ENCODE assay signal across 8 cellular contexts in genomic region chr7:143263266-143264195, GRCh38. TPM values are rescaled to one million over a fixed set of nuclear protein-coding genes. Genes with fewer than 3 reads are reported as not detected.
DNase-seq lines count a peak whose midpoint lies in the region; ATAC-seq and TF ChIP-seq lines count a peak whose summit lies in the region.

TSS of gene GSTK1 (plus strand) at chr7:143263441. CDS start at chr7:143263514, 73 bp downstream.

- peaks cover 11% of the 10 kb centered on the region for H3K36me3 ChIP-seq in rectal smooth muscle tissue (ENCODE audit: control insufficient read depth, insufficient read depth, low read length)
- peaks cover 0 to 21% of the 10 kb centered on the region in 2 donors for H3K36me3 ChIP-seq in vagina

- no peaks in the 10 kb centered on the region for H3K9me3 Mint-ChIP-seq in HFFc6
- H3K9me3 Mint-ChIP-seq in T-helper 2 cell treated with Interferon-gamma antibody and Interleukin-4, amounts not matched to agents 5 μg/mL and 100 μg/mL, for 36 hours, result peaks cover 6% of the 10 kb centered on the region

- peak; percentile 85 for DNase-seq in GM12865 (ENCODE audit: low read depth)
- DNase-seq in HFFc6, result peak; percentile 52
- DNase-seq in NCI-H1092 (lab: John Stamatoyannopoulos, UW), result peak; percentile 72
- peak; percentile 86 for DNase-seq in T-helper 2 cell treated with Interferon-gamma antibody and Interleukin-4, amounts not matched to agents 5 μg/mL and 100 μg/mL, for 36 hours (ENCODE audit: low spot score)
- peak; percentile 19 to 92 (median 77) for DNase-seq in anterior cingulate cortex (lab: John Stamatoyannopoulos, UW)
- DNase-seq in right cardiac atrium, result peak; percentile 91 to 96 (median 95)
- DNase-seq in vagina (ENCODE audit: extremely low spot score in 2 of 2), result no peak

- H3K27ac ChIP-seq in right cardiac atrium (ENCODE audit: low read length) (peak within 1 kb of the TSS; percentile 98), rectal smooth muscle tissue (ENCODE audit: low read depth, low read length) (peak within 1 kb of the TSS; percentile 87), vagina (peak within 1 kb of the TSS; percentile 81)

- WGBS in right cardiac atrium, result under 1% methylated on average over 48 of the region's 48 CpGs

- peak in 1 of 2 donors; percentile 69 for TF ChIP-seq POLR2A in vagina (IDR thresholded peaks at IDR 0.05)

- no peaks in the 10 kb centered on the region for H3K27me3 Mint-ChIP-seq in HFFc6 (ENCODE audit: insufficient read depth)
- H3K27me3 Mint-ChIP-seq in T-helper 2 cell treated with Interferon-gamma antibody and Interleukin-4, amounts not matched to agents 5 μg/mL and 100 μg/mL, for 36 hours (ENCODE audit: low read depth), result no peaks in the 10 kb centered on the region

- H3K9me3 ChIP-seq in right cardiac atrium (ENCODE audit: control insufficient read depth, low read length) (no peaks in the 10 kb centered on the region), vagina (no peaks in the 10 kb centered on the region)

- TF ChIP-seq CTCF in GM12865 (IDR thresholded peaks at IDR 0.05; ENCODE audit: insufficient read depth, low read depth, low read length, missing control alignments) (no peak), HFFc6 (IDR thresholded peaks at IDR 0.05) (no peak), vagina (IDR thresholded peaks at IDR 0.05) (no peak)

- intact Hi-C loops in right cardiac atrium (cut with DNase I) (loop anchor here in 2 of 4 donors (10.0 kb wide), 2 partner anchors 121 to 151 kb away; partner anchors contain the start of gene ZYX (in 1 of the 2)), vagina (cut with DNase I) (no loop called here)

- peaks cover 11% of the 10 kb centered on the region; the same call in 1 of the 2 replicates for H3K36me3 Mint-ChIP-seq in HFFc6 (ENCODE audit: low read depth)
- peaks cover 51% of the 10 kb centered on the region for H3K36me3 Mint-ChIP-seq in T-helper 2 cell treated with Interferon-gamma antibody and Interleukin-4, amounts not matched to agents 5 μg/mL and 100 μg/mL, for 36 hours (ENCODE audit: low read depth)

- peaks cover 27% of the 10 kb centered on the region for H3K4me1 Mint-ChIP-seq in HFFc6 (ENCODE audit: low read depth)
- H3K4me1 Mint-ChIP-seq in T-helper 2 cell treated with Interferon-gamma antibody and Interleukin-4, amounts not matched to agents 5 μg/mL and 100 μg/mL, for 36 hours (ENCODE audit: low read depth), result peaks cover 61% of the 10 kb centered on the region

- H3K4me1 ChIP-seq in right cardiac atrium (ENCODE audit: control insufficient read depth, insufficient read depth, low read length) (peaks cover 10% of the 10 kb centered on the region), rectal smooth muscle tissue (ENCODE audit: control insufficient read depth, insufficient read depth, low read length) (peaks cover 6% of the 10 kb centered on the region), vagina (peaks cover 22% of the 10 kb centered on the region)

- peak within 1 kb of the TSS; percentile 98 for H3K4me3 Mint-ChIP-seq in HFFc6
- peak within 1 kb of the TSS; percentile 97 for H3K4me3 Mint-ChIP-seq in T-helper 2 cell treated with Interferon-gamma antibody and Interleukin-4, amounts not matched to agents 5 μg/mL and 100 μg/mL, for 36 hours

- peak within 1 kb of the TSS; percentile 88 for H3K9ac ChIP-seq in rectal smooth muscle tissue (ENCODE audit: low read length)

- H3K27ac Mint-ChIP-seq in HFFc6, result peak within 1 kb of the TSS; percentile 78
- H3K27ac Mint-ChIP-seq in T-helper 2 cell treated with Interferon-gamma antibody and Interleukin-4, amounts not matched to agents 5 μg/mL and 100 μg/mL, for 36 hours, result peak within 1 kb of the TSS; percentile 89

- no peaks in the 10 kb centered on the region for H3K27me3 ChIP-seq in right cardiac atrium (ENCODE audit: control insufficient read depth, insufficient read depth)
- H3K27me3 ChIP-seq in rectal smooth muscle tissue (ENCODE audit: control insufficient read depth, insufficient read depth, low read length), result no peaks in the 10 kb centered on the region
- H3K27me3 ChIP-seq in vagina, result no peaks in the 10 kb centered on the region

- ATAC-seq in right cardiac atrium, result peak; percentile 98 to 99

- peak within 1 kb of the TSS; percentile 100 for H3K4me3 ChIP-seq in GM12865 (ENCODE audit: low read depth, low read length)
- H3K4me3 ChIP-seq in right cardiac atrium (ENCODE audit: low read length), result peak within 1 kb of the TSS; percentile 75
- H3K4me3 ChIP-seq in rectal smooth muscle tissue (ENCODE audit: low read length), result peak within 1 kb of the TSS; percentile 80
- H3K4me3 ChIP-seq in vagina, result peak within 1 kb of the TSS; percentile 78 to 82

RNA-seq across cellular contexts. Expression of gene GSTK1, which starts in this region (rescaled TPM):
- 100 to 1,000 TPM in 2 of 6 experiments, 10 to 100 TPM in 4; 85.6 to 102 (median 89.4) TPM for total RNA-seq in HFFc6 (2021; fragmentation: NEBNext Ultra II Directional; extraction: Animal tissue kit (Norgen Biotek cat#: 25700))
- total RNA-seq in right cardiac atrium (100 to 1,000 TPM; 182 to 249 (median 234) TPM), vagina (127 TPM)
- polyA plus RNA-seq in right cardiac atrium, result 280 TPM

Comparison
In these comparisons a context has a peak if more than half of its experiments do, and no peak if none do; other contexts are left out.
1. DNase-seq: peak in GM12865 (single experiment), HFFc6 (single experiment), NCI-H1092 (single experiment), T-helper 2 cell treated with Interferon-gamma antibody and Interleukin-4, amounts not matched to agents 5 μg/mL and 100 μg/mL, for 36 hours (single experiment), anterior cingulate cortex (58 of 58) and right cardiac atrium (3 of 3); none in vagina (0 of 2).
2. Peak in every context shown above with its lines, with median percentiles within 50 percentile points of each other: H3K4me3 ChIP-seq and H3K27ac ChIP-seq.